ENCODE assay signal across 9 cellular contexts in genomic region chr22:33210129-33210784, GRCh38.
A peak's percentile ranks its signal among the peaks of the same experiment; 100 is the strongest.
DNase-seq lines count a peak whose midpoint lies in the region; ATAC-seq and TF ChIP-seq lines count a peak whose summit lies in the region.
"Had no signal": no experiment of that assay in that cellular context is flagged by ENCODE, and none has a peak within 500 bp of the region (broad histone marks: within the 10 kb centered on the region; RNA-seq: fewer than 3 reads in every experiment).

No MANE protein-coding gene starts in this region.

- no peaks in the 10 kb centered on the region for H3K9me2 ChIP-seq in Karpas-422 (replicated peaks; ENCODE audit: insufficient read depth, low read length)

- H3K4me3 Mint-ChIP-seq in neural crest cell = no peak overlapping the region
- H3K4me3 Mint-ChIP-seq: CD4-positive, alpha-beta T cell had no signal

- H3K27ac ChIP-seq in Karpas-422 (ENCODE audit: low read length) = no peak overlapping the region

- no peak overlapping the region for H3K27ac Mint-ChIP-seq in neural crest cell (ENCODE audit: unreplicated experiment)
- H3K27ac Mint-ChIP-seq: CD4-positive, alpha-beta T cell had no signal

- TF ChIP-seq CTCF in epithelial cell of proximal tubule (conservative IDR thresholded peaks at IDR 0.05; ENCODE audit: low read depth, low read length) (peak; percentile 71), neural crest cell (conservative IDR thresholded peaks at IDR 0.05) (peak; percentile 73)

- no peak for ATAC-seq in GM19023 (IDR thresholded peaks at IDR 0.05; ENCODE audit: unreplicated experiment)
- no peak for ATAC-seq in GM21381 (IDR thresholded peaks at IDR 0.05; ENCODE audit: unreplicated experiment)

- no peaks in the 10 kb centered on the region for H3K9me3 Mint-ChIP-seq in neural crest cell
- H3K9me3 Mint-ChIP-seq: CD4-positive, alpha-beta T cell had no signal

- peaks cover 24% of the 10 kb centered on the region for H3K27me3 Mint-ChIP-seq in neural crest cell (ENCODE audit: low read depth)

- H3K36me3 Mint-ChIP-seq in neural crest cell (ENCODE audit: low read depth) = no peaks in the 10 kb centered on the region

- no peak overlapping the region for H3K4me3 ChIP-seq in Karpas-422 (ENCODE audit: low read length)
- no peak overlapping the region for H3K4me3 ChIP-seq in epithelial cell of proximal tubule (ENCODE audit: low read depth, low read length)

- H2AFZ ChIP-seq in Karpas-422 (ENCODE audit: low read length) = no peak overlapping the region

- no peaks in the 10 kb centered on the region for H3K27me3 ChIP-seq in Karpas-422 (ENCODE audit: low read length)

- H4K20me1 ChIP-seq in Karpas-422 (ENCODE audit: insufficient read depth, low read depth, low read length) = no peaks in the 10 kb centered on the region

- H3K9ac ChIP-seq in Karpas-422 (ENCODE audit: low read length) = no peak overlapping the region

- no peaks in the 10 kb centered on the region for H3K4me1 Mint-ChIP-seq in neural crest cell

- no peaks in the 10 kb centered on the region for H3K36me3 ChIP-seq in Karpas-422 (ENCODE audit: insufficient read depth, low read length)

- no peaks in the 10 kb centered on the region for H3K4me1 ChIP-seq in Karpas-422 (ENCODE audit: low read length)

- DNase-seq in SKM-1 (lab: John Stamatoyannopoulos, UW; ENCODE audit: unreplicated experiment) = peak; percentile 24
- DNase-seq in SKM-1 treated with dmso at 0.1 percent for 144 hours (lab: John Stamatoyannopoulos, UW; ENCODE audit: unreplicated experiment) = no peak
- peak; percentile 88 for DNase-seq in Karpas-422
- peak; percentile 55 for DNase-seq in RKO (ENCODE audit: low spot score)
- no peak for DNase-seq in epithelial cell of proximal tubule (ENCODE audit: low read depth)
- DNase-seq in neural crest cell (ENCODE audit: low read depth, low spot score) = peak; percentile 44

- H3K4me2 ChIP-seq in Karpas-422 (ENCODE audit: low read depth, low read length, poor library complexity, severe bottlenecking) = no peak overlapping the region

- no peaks in the 10 kb centered on the region for H3K79me2 ChIP-seq in Karpas-422 (ENCODE audit: low read length)

- H3K9me3 ChIP-seq in Karpas-422 (ENCODE audit: low read length) = no peaks in the 10 kb centered on the region

Comparison
In these comparisons a context has a peak if more than half of its experiments do, and no peak if none do; other contexts are left out.
1. DNase-seq: peak in SKM-1 (single experiment), Karpas-422 (single experiment), RKO (single experiment) and neural crest cell (single experiment); none in SKM-1 treated with dmso at 0.1 percent for 144 hours (single experiment) and epithelial cell of proximal tubule (single experiment).